8 cellular contexts compared by ENCODE assay signal in genomic region chr11:100576044-100577021, GRCh38.
DNase-seq lines count a peak whose midpoint lies in the region; ATAC-seq and TF ChIP-seq lines count a peak whose summit lies in the region.

No MANE protein-coding gene starts in this region.

- no peak for TF ChIP-seq POLR2A in right lobe of liver (IDR thresholded peaks at IDR 0.05)

- H3K4me1 Mint-ChIP-seq in chondrocyte (ENCODE audit: low read depth) = peaks cover 6% of the 10 kb centered on the region
- no peaks in the 10 kb centered on the region for H3K4me1 Mint-ChIP-seq in naive thymus-derived CD4-positive, alpha-beta T cell

- H3K27ac Mint-ChIP-seq in chondrocyte (ENCODE audit: unreplicated experiment) = no peak overlapping the region
- no peak overlapping the region for H3K27ac Mint-ChIP-seq in naive thymus-derived CD4-positive, alpha-beta T cell

- DNase-seq in EH (ENCODE audit: low read depth) (peak; percentile 65), NT2/D1 (ENCODE audit: low read depth, low spot score) (peak; percentile 30), chondrocyte (ENCODE audit: low spot score) (no peak), right lobe of liver (no peak)
- DNase-seq in naive thymus-derived CD4-positive, alpha-beta T cell = no peak
- DNase-seq in activated effector memory CD4-positive, alpha-beta T cell treated with Interleukin-2 at 50 U/mL for 16 hours = no peak

- no peaks in the 10 kb centered on the region for H3K27me3 Mint-ChIP-seq in chondrocyte (ENCODE audit: low read depth)
- H3K27me3 Mint-ChIP-seq in naive thymus-derived CD4-positive, alpha-beta T cell = peaks cover 0 to 5% (median 0%) of the 10 kb centered on the region in 5 donors

- H3K4me1 ChIP-seq in NT2/D1 (ENCODE audit: insufficient read depth, insufficient read length) (no peaks in the 10 kb centered on the region), right lobe of liver (peaks cover 0 to 24% (median 3%) of the 10 kb centered on the region in 4 donors)
- H3K4me1 ChIP-seq in naive thymus-derived CD4-positive, alpha-beta T cell (ENCODE audit: control insufficient read depth in 2 of 2, insufficient read depth in 2 of 2, low read length in 2 of 2) = no peaks in the 10 kb centered on the region

- no peak overlapping the region for H3K4me3 Mint-ChIP-seq in chondrocyte (ENCODE audit: unreplicated experiment)
- no peak overlapping the region for H3K4me3 Mint-ChIP-seq in naive thymus-derived CD4-positive, alpha-beta T cell

- H3K9me3 ChIP-seq in NT2/D1 (ENCODE audit: insufficient read depth, low read length) (no peaks in the 10 kb centered on the region), right lobe of liver (no peaks in the 10 kb centered on the region)
- no peaks in the 10 kb centered on the region for H3K9me3 ChIP-seq in naive thymus-derived CD4-positive, alpha-beta T cell (ENCODE audit: control insufficient read depth in 2 of 3, low read length in 3 of 3)

- intact Hi-C loops in right lobe of liver (cut with DNase I) = no loop called here
- intact Hi-C loops in naive thymus-derived CD4-positive, alpha-beta T cell (cut with micrococcal nuclease) = loop anchor here in 1 of 2 donors (1.0 kb wide), 2 partner anchors 279 to 354 kb away; no protein-coding TSS in a partner anchor

- TF ChIP-seq CTCF in chondrocyte (IDR thresholded peaks at IDR 0.05) (peak; percentile 93), right lobe of liver (IDR thresholded peaks at IDR 0.05) (peak; percentile 65 to 88 (median 81))

- CTCF ChIA-PET in naive thymus-derived CD4-positive, alpha-beta T cell (lab: Charles Lee) = no interaction called here

- no peak overlapping the region for H3K27ac ChIP-seq in right lobe of liver
- no peak overlapping the region for H3K27ac ChIP-seq in naive thymus-derived CD4-positive, alpha-beta T cell (ENCODE audit: low read depth, low read length)

- H3K27me3 ChIP-seq in NT2/D1 (ENCODE audit: insufficient read depth, insufficient read length) = no peaks in the 10 kb centered on the region
- no peaks in the 10 kb centered on the region for H3K27me3 ChIP-seq in right lobe of liver
- H3K27me3 ChIP-seq in naive thymus-derived CD4-positive, alpha-beta T cell (ENCODE audit: control insufficient read depth in 2 of 2, insufficient read depth in 2 of 2, low read length in 2 of 2) = no peaks in the 10 kb centered on the region

- no peak overlapping the region for H3K9ac ChIP-seq in NT2/D1 (ENCODE audit: insufficient read length, low read depth)

- H3K9me3 Mint-ChIP-seq in chondrocyte (ENCODE audit: low read depth) = no peaks in the 10 kb centered on the region
- H3K9me3 Mint-ChIP-seq in naive thymus-derived CD4-positive, alpha-beta T cell = no peaks in the 10 kb centered on the region

- WGBS in right lobe of liver (ENCODE audit: insufficient coverage, low coverage, low lambda C conversion rate, missing lambda C conversion rate) = 24% methylated on average over 6 of the region's 6 CpGs

- H3K4me3 ChIP-seq in NT2/D1 (ENCODE audit: insufficient read length, low read depth) = no peak overlapping the region
- H3K4me3 ChIP-seq in right lobe of liver = no peak overlapping the region
- H3K4me3 ChIP-seq in naive thymus-derived CD4-positive, alpha-beta T cell (ENCODE audit: low read length) = no peak overlapping the region

- no peaks in the 10 kb centered on the region for H3K36me3 ChIP-seq in NT2/D1 (ENCODE audit: insufficient read depth, insufficient read length, low read length)
- H3K36me3 ChIP-seq in right lobe of liver = no peaks in the 10 kb centered on the region
- no peaks in the 10 kb centered on the region for H3K36me3 ChIP-seq in naive thymus-derived CD4-positive, alpha-beta T cell (ENCODE audit: control insufficient read depth in 2 of 3, insufficient read depth in 3 of 3, low read length in 3 of 3)

- no peaks in the 10 kb centered on the region for H3K36me3 Mint-ChIP-seq in chondrocyte (ENCODE audit: low read depth)
- H3K36me3 Mint-ChIP-seq in naive thymus-derived CD4-positive, alpha-beta T cell = no peaks in the 10 kb centered on the region

- POLR2A ChIA-PET in naive thymus-derived CD4-positive, alpha-beta T cell (lab: Charles Lee) = no interaction called here

- ATAC-seq in GM21360 (IDR thresholded peaks at IDR 0.05; ENCODE audit: unreplicated experiment) (peak; percentile 80), HG03558 (IDR thresholded peaks at IDR 0.05; ENCODE audit: extremely low read depth, unreplicated experiment) (peak; percentile 69), right lobe of liver (peak; percentile 76 to 87 (median 83))
- no peak for ATAC-seq in naive thymus-derived CD4-positive, alpha-beta T cell

Comparison
In these comparisons a context has a peak if more than half of its experiments do, and no peak if none do; other contexts are left out.
1. DNase-seq: peak in EH (single experiment) and NT2/D1 (single experiment); none in chondrocyte (single experiment), right lobe of liver (0 of 3), naive thymus-derived CD4-positive, alpha-beta T cell (0 of 9) and activated effector memory CD4-positive, alpha-beta T cell treated with Interleukin-2 at 50 U/mL for 16 hours (single experiment).